In genomic region chr7:49775065-49775948, GRCh38 we compare ENCODE assay signal across 11 cellular contexts. TPM values are rescaled to one million over a fixed set of nuclear protein-coding genes. Genes with fewer than 3 reads are reported as not detected.
DNase-seq lines count a peak whose midpoint lies in the region; FAIRE-seq and TF ChIP-seq lines count a peak whose summit lies in the region.
"Had no signal": no experiment of that assay in that cellular context is flagged by ENCODE, and none has a peak within 500 bp of the region (broad histone marks: within the 10 kb centered on the region; RNA-seq: fewer than 3 reads in every experiment).

No MANE protein-coding gene starts in this region.

- H3K9me3 ChIP-seq in Peyer's patch, result no peaks in the 10 kb centered on the region
- no peaks in the 10 kb centered on the region for H3K9me3 ChIP-seq in right atrium auricular region
- H3K9me3 ChIP-seq in ovary, result no peaks in the 10 kb centered on the region

- H3K4me1 ChIP-seq in Peyer's patch (no peaks in the 10 kb centered on the region), right atrium auricular region (peaks cover 0 to 35% of the 10 kb centered on the region in 2 donors), ovary (ENCODE audit: insufficient read depth) (peaks cover 4% of the 10 kb centered on the region)

- TF ChIP-seq CTCF in Peyer's patch (IDR thresholded peaks at IDR 0.05) (no peak), right atrium auricular region (IDR thresholded peaks at IDR 0.05) (no peak), ovary (IDR thresholded peaks at IDR 0.05) (no peak), D721Med (IDR thresholded peaks at IDR 0.05; ENCODE audit: insufficient read depth, missing control alignments) (no peak)

- no peak for TF ChIP-seq EP300 in ovary (IDR thresholded peaks at IDR 0.05)

- 1% methylated on average over 42 to 106 of the region's 106 CpGs for WGBS in ovary, 3 donors

- intact Hi-C loops in ovary (cut with DNase I), result loop anchor here in 2 of 4 donors (10.0 kb wide), 3 partner anchors 69 to 291 kb away; no protein-coding TSS in a partner anchor

- no peak for FAIRE-seq in D721Med (lab: Jason Lieb, UNC)
- FAIRE-seq: GM19239 had no signal

- DNase-seq in CD1c-positive myeloid dendritic cell (ENCODE audit: extremely low spot score), result peak; percentile 3
- no peak for DNase-seq in Peyer's patch
- no peak for DNase-seq in right atrium auricular region (ENCODE audit: low spot score)
- DNase-seq in ovary, result peak; percentile 24 to 68 (median 46)
- no peak for DNase-seq in activated CD4-positive, CD25-positive, alpha-beta regulatory T cell treated with anti-CD3 and anti-CD28 coated beads, Interleukin-2, amount 50 U/mL, for 72 hours
- no peak for DNase-seq in mesenteric fat pad (ENCODE audit: low spot score)
- DNase-seq in NCI-H1436 treated with DMSO at 0.1 percent for 48 hours (lab: John Stamatoyannopoulos, UW), result no peak
- no peak for DNase-seq in D721Med (ENCODE audit: insufficient read length, low spot score)
- DNase-seq: activated B cell treated with CpG ODN at 0.5 μM for 24 hours had no signal

- H3K27ac ChIP-seq in Peyer's patch (peak overlapping the region in 1 of 4 donors; percentile 38), right atrium auricular region (peak overlapping the region; percentile 86 to 87), ovary (peak overlapping the region in 1 of 2 donors; percentile 88)

- H3K4me3 ChIP-seq in Peyer's patch, result peak overlapping the region in 3 of 4 donors; percentile 20 to 53 (median 46)
- H3K4me3 ChIP-seq in right atrium auricular region, result peak overlapping the region; percentile 65 to 71
- H3K4me3 ChIP-seq in ovary, result peak overlapping the region; percentile 57

- H3K27me3 ChIP-seq in Peyer's patch (peaks cover 0 to 14% of the 10 kb centered on the region in 2 donors), right atrium auricular region (no peaks in the 10 kb centered on the region), ovary (no peaks in the 10 kb centered on the region)

- TF ChIP-seq POLR2A in Peyer's patch (IDR thresholded peaks at IDR 0.05) (no peak), ovary (IDR thresholded peaks at IDR 0.05) (no peak)

- H3K36me3 ChIP-seq in Peyer's patch (no peaks in the 10 kb centered on the region), right atrium auricular region (no peaks in the 10 kb centered on the region), ovary (no peaks in the 10 kb centered on the region)

RNA-seq across cellular contexts. Expression of gene VWC2, which starts 1.9 kb away (rescaled TPM):
- total RNA-seq in Peyer's patch, result under 1 TPM in 1 of 4 donors, not detected in 3; 0.13 TPM
- total RNA-seq in right atrium auricular region, result 1 to 10 TPM; 1.7 to 4.0 TPM
- 10 to 100 TPM in 1 of 7 donors, 1 to 10 TPM in 6; 1.7 to 16.7 (median 8.0) TPM for total RNA-seq in ovary
- 1 to 10 TPM; 2.4 to 6.1 TPM for polyA plus RNA-seq in ovary
- not detected for total RNA-seq in mesenteric fat pad
- total RNA-seq: activated B cell treated with CpG ODN at 0.5 μM for 24 hours, NCI-H460 had no signal

Comparison
In these comparisons a context has a peak if more than half of its experiments do, and no peak if none do; other contexts are left out.
1. DNase-seq: peak in CD1c-positive myeloid dendritic cell (single experiment) and ovary (5 of 5); none in Peyer's patch (0 of 3), right atrium auricular region (single experiment), activated CD4-positive, CD25-positive, alpha-beta regulatory T cell treated with anti-CD3 and anti-CD28 coated beads, Interleukin-2, amount 50 U/mL, for 72 hours (single experiment), mesenteric fat pad (single experiment), NCI-H1436 treated with DMSO at 0.1 percent for 48 hours (single experiment) and D721Med (single experiment).
2. Peak in every context shown above with its lines, with median percentiles within 50 percentile points of each other: H3K4me3 ChIP-seq.